In genomic region chr5:140043508-140043872, GRCh38 we compare ENCODE assay signal across 1 cellular context.
TF ChIP-seq lines count a peak whose summit lies in the region.

No MANE protein-coding gene starts in this region.

TF ChIP-seq in K562, 482 proteins besides CTCF, POLR2A, EP300 and RAD21 (continued from another document):
- no peak for TF ChIP-seq ZNF696 (CRISPR knock-in tag; conservative IDR thresholded peaks at IDR 0.05)
- no peak for TF ChIP-seq ARNT (IDR thresholded peaks at IDR 0.05)
- no peak for TF ChIP-seq RFX5 (IDR thresholded peaks at IDR 0.05; ENCODE audit: low read depth, low read length)
- no peak for TF ChIP-seq FIP1L1 (IDR thresholded peaks at IDR 0.05; ENCODE audit: low read depth, low read length, poor library complexity, severe bottlenecking)
- TF ChIP-seq, protein P1, sequence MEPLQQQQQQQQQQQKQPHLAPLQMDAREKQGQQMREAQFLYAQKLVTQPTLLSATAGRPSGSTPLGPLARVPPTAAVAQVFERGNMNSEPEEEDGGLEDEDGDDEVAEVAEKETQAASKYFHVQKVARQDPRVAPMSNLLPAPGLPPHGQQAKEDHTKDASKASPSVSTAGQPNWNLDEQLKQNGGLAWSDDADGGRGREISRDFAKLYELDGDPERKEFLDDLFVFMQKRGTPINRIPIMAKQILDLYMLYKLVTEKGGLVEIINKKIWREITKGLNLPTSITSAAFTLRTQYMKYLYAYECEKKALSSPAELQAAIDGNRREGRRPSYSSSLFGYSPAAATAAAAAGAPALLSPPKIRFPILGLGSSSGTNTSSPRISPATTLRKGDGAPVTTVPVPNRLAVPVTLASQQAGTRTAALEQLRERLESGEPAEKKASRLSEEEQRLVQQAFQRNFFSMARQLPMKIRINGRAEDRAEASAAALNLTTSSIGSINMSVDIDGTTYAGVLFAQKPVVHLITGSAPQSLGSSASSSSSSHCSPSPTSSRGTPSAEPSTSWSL (CRISPR knock-in tag; IDR thresholded peaks at IDR 0.05; ENCODE audit: borderline replicate concordance): no peak
- no peak for TF ChIP-seq ZNF644 (tag; IDR thresholded peaks at IDR 0.05; ENCODE audit: low read depth)
- TF ChIP-seq RNF2 (IDR thresholded peaks at IDR 0.05): no peak
- no peak for TF ChIP-seq CTBP1 (IDR thresholded peaks at IDR 0.05; ENCODE audit: borderline replicate concordance)
- no peak for TF ChIP-seq RUNX1 (IDR thresholded peaks at IDR 0.05; ENCODE audit: low read depth)
- TF ChIP-seq, protein P2, sequence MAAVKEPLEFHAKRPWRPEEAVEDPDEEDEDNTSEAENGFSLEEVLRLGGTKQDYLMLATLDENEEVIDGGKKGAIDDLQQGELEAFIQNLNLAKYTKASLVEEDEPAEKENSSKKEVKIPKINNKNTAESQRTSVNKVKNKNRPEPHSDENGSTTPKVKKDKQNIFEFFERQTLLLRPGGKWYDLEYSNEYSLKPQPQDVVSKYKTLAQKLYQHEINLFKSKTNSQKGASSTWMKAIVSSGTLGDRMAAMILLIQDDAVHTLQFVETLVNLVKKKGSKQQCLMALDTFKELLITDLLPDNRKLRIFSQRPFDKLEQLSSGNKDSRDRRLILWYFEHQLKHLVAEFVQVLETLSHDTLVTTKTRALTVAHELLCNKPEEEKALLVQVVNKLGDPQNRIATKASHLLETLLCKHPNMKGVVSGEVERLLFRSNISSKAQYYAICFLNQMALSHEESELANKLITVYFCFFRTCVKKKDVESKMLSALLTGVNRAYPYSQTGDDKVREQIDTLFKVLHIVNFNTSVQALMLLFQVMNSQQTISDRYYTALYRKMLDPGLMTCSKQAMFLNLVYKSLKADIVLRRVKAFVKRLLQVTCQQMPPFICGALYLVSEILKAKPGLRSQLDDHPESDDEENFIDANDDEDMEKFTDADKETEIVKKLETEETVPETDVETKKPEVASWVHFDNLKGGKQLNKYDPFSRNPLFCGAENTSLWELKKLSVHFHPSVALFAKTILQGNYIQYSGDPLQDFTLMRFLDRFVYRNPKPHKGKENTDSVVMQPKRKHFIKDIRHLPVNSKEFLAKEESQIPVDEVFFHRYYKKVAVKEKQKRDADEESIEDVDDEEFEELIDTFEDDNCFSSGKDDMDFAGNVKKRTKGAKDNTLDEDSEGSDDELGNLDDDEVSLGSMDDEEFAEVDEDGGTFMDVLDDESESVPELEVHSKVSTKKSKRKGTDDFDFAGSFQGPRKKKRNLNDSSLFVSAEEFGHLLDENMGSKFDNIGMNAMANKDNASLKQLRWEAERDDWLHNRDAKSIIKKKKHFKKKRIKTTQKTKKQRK (IDR thresholded peaks at IDR 0.05; ENCODE audit: borderline replicate concordance, low read depth, low read length): no peak
- no peak for TF ChIP-seq KLF13 (tag; IDR thresholded peaks at IDR 0.05; ENCODE audit: borderline replicate concordance, low read depth)
- no peak for TF ChIP-seq POLR2B (IDR thresholded peaks at IDR 0.05; ENCODE audit: low read depth, partially characterized antibody)
- TF ChIP-seq RBBP5 (IDR thresholded peaks at IDR 0.05; ENCODE audit: borderline replicate concordance, insufficient read depth, low read length, poor library complexity, severe bottlenecking): no peak
- TF ChIP-seq NELFE (IDR thresholded peaks at IDR 0.05; ENCODE audit: insufficient read depth, insufficient read length): no peak
- TF ChIP-seq ZNF146 (CRISPR knock-in tag; IDR thresholded peaks at IDR 0.05; ENCODE audit: unreplicated experiment): no peak
TF ChIP-seq in K562: peak in this region for 0.
